In the genomic region with DNA sequence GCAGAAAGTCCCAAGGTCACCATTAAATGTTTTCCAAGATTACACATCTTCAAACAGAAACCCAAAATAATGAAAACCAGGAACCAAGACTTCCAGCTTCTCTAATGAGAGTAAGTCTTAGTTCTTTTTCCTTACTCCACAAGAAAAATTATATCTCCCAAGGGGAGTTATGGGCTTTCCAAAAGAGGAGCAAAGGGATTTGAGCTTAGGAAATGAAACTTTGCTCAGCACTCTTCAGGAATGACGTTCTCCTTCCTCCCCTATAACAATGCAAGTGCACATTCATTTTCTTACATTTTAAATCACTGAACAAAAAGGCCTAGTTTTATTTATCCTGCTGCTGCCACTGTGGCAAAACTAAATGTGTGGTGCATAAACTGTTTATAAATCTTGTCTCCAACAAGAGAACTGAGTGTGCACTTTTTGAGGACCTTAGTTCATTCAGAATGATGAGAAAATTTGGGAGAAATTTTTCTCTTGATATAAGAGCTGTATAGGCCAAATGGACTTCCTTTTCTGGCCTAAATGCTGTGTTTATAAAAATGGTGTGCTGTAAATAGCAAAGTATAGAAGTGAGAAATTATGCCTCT, we compare ENCODE assay signal across 14 cellular contexts.
A peak's percentile ranks its signal among the peaks of the same experiment; 100 is the strongest.
DNase-seq lines count a peak whose midpoint lies in the region; ATAC-seq, FAIRE-seq and TF ChIP-seq lines count a peak whose summit lies in the region.
"Had no signal": no experiment of that assay in that cellular context is flagged by ENCODE, and none has a peak within 500 bp of the region (broad histone marks: within the 10 kb centered on the region; RNA-seq: fewer than 3 reads in every experiment).

No MANE protein-coding gene starts in this region.

- no peaks in the 10 kb centered on the region for H3K27me3 Mint-ChIP-seq in activated naive CD8-positive, alpha-beta T cell treated with anti-CD3 and anti-CD28 coated beads for 36 hours

- no peak for DNase-seq in right lobe of liver
- DNase-seq in HepG2 (ENCODE audit: low spot score): no peak
- no peak for DNase-seq in activated naive CD8-positive, alpha-beta T cell treated with anti-CD3 and anti-CD28 coated beads for 36 hours
- DNase-seq in HK-2 (ENCODE audit: unreplicated experiment): no peak
- no peak for DNase-seq in ureter (ENCODE audit: low spot score)
- DNase-seq: activated naive CD4-positive, alpha-beta T cell treated with anti-CD3 and anti-CD28 coated beads for 36 hours; DND-41; glutamatergic neuron; NCI-H2171 treated with DMSO at 0.1 percent for 48 hours; SHP77 treated with DMSO at 0.1 percent for 48 hours had no signal

- H3K27me3 ChIP-seq in right lobe of liver: no peaks in the 10 kb centered on the region
- H3K27me3 ChIP-seq in HepG2 (ENCODE audit: control insufficient read depth in 1 of 2, insufficient read depth in 2 of 2, low read length in 2 of 2): no peaks in the 10 kb centered on the region; a peak in 1 of 5 replicates
- H3K27me3 ChIP-seq in muscle layer of duodenum (ENCODE audit: low read depth, low read length): no peaks in the 10 kb centered on the region

- no peaks in the 10 kb centered on the region for H4K20me1 ChIP-seq in HepG2 (ENCODE audit: insufficient read depth, low read length)

- no TSS peak for BruUV-seq in HepG2 (replicated peaks; lab: Mats Ljungman, UMichigan)

- WGBS in right lobe of liver (ENCODE audit: insufficient coverage, low coverage, low lambda C conversion rate, missing lambda C conversion rate): 63% methylated on average over 1 of the region's 1 CpG
- 0% methylated on average over 1 of the region's 1 CpG for WGBS in HepG2 (ENCODE audit: low lambda C conversion rate)

- no peaks in the 10 kb centered on the region for H3K79me2 ChIP-seq in HepG2 (ENCODE audit: insufficient read depth, low read length)

- in situ Hi-C loops in HepG2 (cut with HindIII; ENCODE audit: extremely low pct_ligation_motif_present, low pct_unique_long_range_greater_than_20kb): no loop called here

- no peak for TF ChIP-seq RAD21 in HepG2 (CRISPR knock-in tag; IDR thresholded peaks at IDR 0.05)

- TF ChIP-seq POLR2A in right lobe of liver (IDR thresholded peaks at IDR 0.05) (no peak), HepG2 (IDR thresholded peaks at IDR 0.05; ENCODE audit: insufficient read depth in 1 of 2, low read depth in 2 of 2, low read length in 2 of 2) (no peak)

- POLR2A ChIA-PET in HepG2 (lab: Yijun Ruan, JAX): no interaction called here

- H3K9ac ChIP-seq in HepG2 (ENCODE audit: insufficient read depth, low read depth, low read length): no peak overlapping the region

- peaks cover 12% of the 10 kb centered on the region for H3K9me3 Mint-ChIP-seq in activated naive CD8-positive, alpha-beta T cell treated with anti-CD3 and anti-CD28 coated beads for 36 hours

- intact Hi-C loops in right lobe of liver (cut with DNase I): no loop called here
- intact Hi-C loops in HepG2 (cut with micrococcal nuclease; ENCODE audit: unreplicated experiment): no loop called here

- FAIRE-seq in HepG2 (lab: Jason Lieb, UNC): no peak
- FAIRE-seq: endometrium had no signal

- CTCF ChIA-PET in HepG2 (lab: Yijun Ruan, JAX; ENCODE audit: low intra/inter-chr PET ratio, low total read pairs): no interaction called here

- TF ChIP-seq CTCF in right lobe of liver (IDR thresholded peaks at IDR 0.05) (no peak), HepG2 (CRISPR knock-in tag; IDR thresholded peaks at IDR 0.05) (no peak)

- no peak overlapping the region for H2AFZ ChIP-seq in HepG2 (ENCODE audit: low read length)

- H3K4me2 ChIP-seq in HepG2 (ENCODE audit: low read depth, low read length): no peak overlapping the region

- H3K36me3 Mint-ChIP-seq in activated naive CD8-positive, alpha-beta T cell treated with anti-CD3 and anti-CD28 coated beads for 36 hours: peaks cover 15% of the 10 kb centered on the region

- peaks cover 0 to 43% (median 16%) of the 10 kb centered on the region in 4 donors for H3K4me1 ChIP-seq in right lobe of liver
- H3K4me1 ChIP-seq in HepG2 (ENCODE audit: insufficient read depth, low read length): peaks cover 15% of the 10 kb centered on the region
- peaks cover 16 to 20% of the 10 kb centered on the region in 2 donors for H3K4me1 ChIP-seq in muscle layer of duodenum (ENCODE audit: control insufficient read depth in 1 of 2, insufficient read depth in 2 of 2, low read length in 2 of 2)

- no peak overlapping the region for H3K4me3 ChIP-seq in right lobe of liver
- H3K4me3 ChIP-seq in HepG2 (replicated peaks in 1 of 3; ENCODE audit: insufficient read depth in 1 of 3, low read depth in 2 of 3, low read length in 3 of 3): no peak overlapping the region
- no peak overlapping the region for H3K4me3 ChIP-seq in muscle layer of duodenum (ENCODE audit: low read depth in 1 of 2, low read length in 2 of 2)

- H3K4me1 Mint-ChIP-seq in activated naive CD8-positive, alpha-beta T cell treated with anti-CD3 and anti-CD28 coated beads for 36 hours: peaks cover 37% of the 10 kb centered on the region

- TF ChIP-seq EP300 in HepG2 (IDR thresholded peaks at IDR 0.05; ENCODE audit: low read depth in 2 of 2, low read length in 2 of 2): no peak
- no peak for TF ChIP-seq EP300 in HepG2 (CRISPR knock-in tag; IDR thresholded peaks at IDR 0.05; ENCODE audit: borderline replicate concordance)

- H3K27ac ChIP-seq in right lobe of liver (peak overlapping the region in 2 of 3 donors; percentile 55 to 71), HepG2 (ENCODE audit: extremely low read length, insufficient read depth, low read length) (no peak overlapping the region), muscle layer of duodenum (ENCODE audit: low read length) (peak overlapping the region; percentile 40)

- H3K9me3 ChIP-seq in right lobe of liver: no peaks in the 10 kb centered on the region
- H3K9me3 ChIP-seq in HepG2 (ENCODE audit: low read length): no peaks in the 10 kb centered on the region
- H3K9me3 ChIP-seq in muscle layer of duodenum (ENCODE audit: control insufficient read depth in 1 of 2, low read length in 2 of 2): no peaks in the 10 kb centered on the region

- no peak overlapping the region for H3K4me3 Mint-ChIP-seq in activated naive CD8-positive, alpha-beta T cell treated with anti-CD3 and anti-CD28 coated beads for 36 hours
- H3K4me3 Mint-ChIP-seq: activated naive CD4-positive, alpha-beta T cell treated with anti-CD3 and anti-CD28 coated beads for 36 hours had no signal

- no peaks in the 10 kb centered on the region for H3K36me3 ChIP-seq in right lobe of liver
- no peaks in the 10 kb centered on the region for H3K36me3 ChIP-seq in HepG2 (replicated peaks in 1 of 2; ENCODE audit: control insufficient read depth in 1 of 2, insufficient read depth in 2 of 2, low read length in 2 of 2)
- H3K36me3 ChIP-seq in muscle layer of duodenum (ENCODE audit: control insufficient read depth in 1 of 2, insufficient read depth in 2 of 2, low read length in 2 of 2): no peaks in the 10 kb centered on the region

- no peak for ATAC-seq in right lobe of liver
- ATAC-seq in HepG2: no peak
- no peak for ATAC-seq in HG03565 (IDR thresholded peaks at IDR 0.05; ENCODE audit: unreplicated experiment)
- ATAC-seq in GM21390 (IDR thresholded peaks at IDR 0.05; ENCODE audit: unreplicated experiment): no peak

- peak overlapping the region; percentile 6 for H3K27ac Mint-ChIP-seq in activated naive CD8-positive, alpha-beta T cell treated with anti-CD3 and anti-CD28 coated beads for 36 hours
- H3K27ac Mint-ChIP-seq: activated naive CD4-positive, alpha-beta T cell treated with anti-CD3 and anti-CD28 coated beads for 36 hours had no signal

TF ChIP-seq in HepG2, 621 proteins besides CTCF, POLR2A, EP300 and RAD21 (continues in another document):
- TF ChIP-seq ZNF777 (CRISPR knock-in tag; IDR thresholded peaks at IDR 0.05) (no peak), RCOR2 (CRISPR knock-in tag; IDR thresholded peaks at IDR 0.05) (no peak), ZNF205 (CRISPR knock-in tag; IDR thresholded peaks at IDR 0.05) (no peak)
- TF ChIP-seq, protein P1, sequence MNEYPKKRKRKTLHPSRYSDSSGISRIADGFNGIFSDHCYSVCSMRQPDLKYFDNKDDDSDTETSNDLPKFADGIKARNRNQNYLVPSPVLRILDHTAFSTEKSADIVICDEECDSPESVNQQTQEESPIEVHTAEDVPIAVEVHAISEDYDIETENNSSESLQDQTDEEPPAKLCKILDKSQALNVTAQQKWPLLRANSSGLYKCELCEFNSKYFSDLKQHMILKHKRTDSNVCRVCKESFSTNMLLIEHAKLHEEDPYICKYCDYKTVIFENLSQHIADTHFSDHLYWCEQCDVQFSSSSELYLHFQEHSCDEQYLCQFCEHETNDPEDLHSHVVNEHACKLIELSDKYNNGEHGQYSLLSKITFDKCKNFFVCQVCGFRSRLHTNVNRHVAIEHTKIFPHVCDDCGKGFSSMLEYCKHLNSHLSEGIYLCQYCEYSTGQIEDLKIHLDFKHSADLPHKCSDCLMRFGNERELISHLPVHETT (CRISPR knock-in tag; conservative IDR thresholded peaks at IDR 0.05): no peak
- TF ChIP-seq, protein P2, sequence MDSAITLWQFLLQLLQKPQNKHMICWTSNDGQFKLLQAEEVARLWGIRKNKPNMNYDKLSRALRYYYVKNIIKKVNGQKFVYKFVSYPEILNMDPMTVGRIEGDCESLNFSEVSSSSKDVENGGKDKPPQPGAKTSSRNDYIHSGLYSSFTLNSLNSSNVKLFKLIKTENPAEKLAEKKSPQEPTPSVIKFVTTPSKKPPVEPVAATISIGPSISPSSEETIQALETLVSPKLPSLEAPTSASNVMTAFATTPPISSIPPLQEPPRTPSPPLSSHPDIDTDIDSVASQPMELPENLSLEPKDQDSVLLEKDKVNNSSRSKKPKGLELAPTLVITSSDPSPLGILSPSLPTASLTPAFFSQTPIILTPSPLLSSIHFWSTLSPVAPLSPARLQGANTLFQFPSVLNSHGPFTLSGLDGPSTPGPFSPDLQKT (CRISPR knock-in tag; IDR thresholded peaks at IDR 0.05; ENCODE audit: borderline replicate concordance): no peak
- TF ChIP-seq, protein P3, sequence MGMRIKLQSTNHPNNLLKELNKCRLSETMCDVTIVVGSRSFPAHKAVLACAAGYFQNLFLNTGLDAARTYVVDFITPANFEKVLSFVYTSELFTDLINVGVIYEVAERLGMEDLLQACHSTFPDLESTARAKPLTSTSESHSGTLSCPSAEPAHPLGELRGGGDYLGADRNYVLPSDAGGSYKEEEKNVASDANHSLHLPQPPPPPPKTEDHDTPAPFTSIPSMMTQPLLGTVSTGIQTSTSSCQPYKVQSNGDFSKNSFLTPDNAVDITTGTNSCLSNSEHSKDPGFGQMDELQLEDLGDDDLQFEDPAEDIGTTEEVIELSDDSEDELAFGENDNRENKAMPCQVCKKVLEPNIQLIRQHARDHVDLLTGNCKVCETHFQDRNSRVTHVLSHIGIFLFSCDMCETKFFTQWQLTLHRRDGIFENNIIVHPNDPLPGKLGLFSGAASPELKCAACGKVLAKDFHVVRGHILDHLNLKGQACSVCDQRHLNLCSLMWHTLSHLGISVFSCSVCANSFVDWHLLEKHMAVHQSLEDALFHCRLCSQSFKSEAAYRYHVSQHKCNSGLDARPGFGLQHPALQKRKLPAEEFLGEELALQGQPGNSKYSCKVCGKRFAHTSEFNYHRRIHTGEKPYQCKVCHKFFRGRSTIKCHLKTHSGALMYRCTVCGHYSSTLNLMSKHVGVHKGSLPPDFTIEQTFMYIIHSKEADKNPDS (CRISPR knock-in tag; IDR thresholded peaks at IDR 0.05): no peak
